ENCODE assay signal across 9 cellular contexts in genomic region chr10:85612833-85613232, GRCh38.
A peak's percentile ranks its signal among the peaks of the same experiment; 100 is the strongest.
DNase-seq lines count a peak whose midpoint lies in the region; ATAC-seq and TF ChIP-seq lines count a peak whose summit lies in the region.
"Had no signal": no experiment of that assay in that cellular context is flagged by ENCODE, and none has a peak within 500 bp of the region (broad histone marks: within the 10 kb centered on the region; RNA-seq: fewer than 3 reads in every experiment).

No MANE protein-coding gene starts in this region.

- H3K27ac Mint-ChIP-seq in activated naive CD8-positive, alpha-beta T cell treated with anti-CD3 and anti-CD28 coated beads, Interleukin-2, amount 10 ng/mL, durations not matched to agents 7 days and 5 days: no peak overlapping the region

- peak; percentile 55 for ATAC-seq in GM18868 (IDR thresholded peaks at IDR 0.05; ENCODE audit: unreplicated experiment)
- peak; percentile 39 for ATAC-seq in HG03066 (IDR thresholded peaks at IDR 0.05; ENCODE audit: low read depth, unreplicated experiment)
- ATAC-seq in activated naive CD8-positive, alpha-beta T cell treated with anti-CD3 and anti-CD28 coated beads, Interleukin-2, amount 10 ng/mL, durations not matched to agents 7 days and 5 days (ENCODE audit: low read depth): peak; percentile 24

- peak overlapping the region; percentile 6 for H3K4me3 Mint-ChIP-seq in activated naive CD8-positive, alpha-beta T cell treated with anti-CD3 and anti-CD28 coated beads, Interleukin-2, amount 10 ng/mL, durations not matched to agents 7 days and 5 days

- H3K4me1 Mint-ChIP-seq in activated naive CD8-positive, alpha-beta T cell treated with anti-CD3 and anti-CD28 coated beads, Interleukin-2, amount 10 ng/mL, durations not matched to agents 7 days and 5 days: peaks cover 26% of the 10 kb centered on the region

- no peaks in the 10 kb centered on the region for H3K9me3 Mint-ChIP-seq in activated naive CD8-positive, alpha-beta T cell treated with anti-CD3 and anti-CD28 coated beads, Interleukin-2, amount 10 ng/mL, durations not matched to agents 7 days and 5 days

- no peak overlapping the region for H3K27ac ChIP-seq in 22Rv1
- H3K27ac ChIP-seq: epithelial cell of prostate had no signal

- H3K27me3 Mint-ChIP-seq in activated naive CD8-positive, alpha-beta T cell treated with anti-CD3 and anti-CD28 coated beads, Interleukin-2, amount 10 ng/mL, durations not matched to agents 7 days and 5 days: peaks cover 22% of the 10 kb centered on the region

- TF ChIP-seq CTCF in 22Rv1 (IDR thresholded peaks at IDR 0.05): peak; percentile 22

- no peaks in the 10 kb centered on the region for H3K36me3 Mint-ChIP-seq in activated naive CD8-positive, alpha-beta T cell treated with anti-CD3 and anti-CD28 coated beads, Interleukin-2, amount 10 ng/mL, durations not matched to agents 7 days and 5 days

- peak; percentile 33 for DNase-seq in activated naive CD8-positive, alpha-beta T cell treated with anti-CD3 and anti-CD28 coated beads, Interleukin-2, amount 10 ng/mL, durations not matched to agents 7 days and 5 days
- no peak for DNase-seq in anterior cingulate cortex (lab: John Stamatoyannopoulos, UW)
- DNase-seq in 8988T: no peak
- no peak for DNase-seq in NOMO-1 (lab: John Stamatoyannopoulos, UW; ENCODE audit: unreplicated experiment in 2 of 2)
- DNase-seq in GM19238 (ENCODE audit: insufficient read length, low spot score): no peak

- POLR2A ChIA-PET in activated naive CD8-positive, alpha-beta T cell treated with anti-CD3 and anti-CD28 coated beads, Interleukin-2, amount 10 ng/mL, durations not matched to agents 7 days and 5 days (lab: Charles Lee): no interaction called here
